Comparison of ENCODE assay signal across 1 cellular context in the genomic region with DNA sequence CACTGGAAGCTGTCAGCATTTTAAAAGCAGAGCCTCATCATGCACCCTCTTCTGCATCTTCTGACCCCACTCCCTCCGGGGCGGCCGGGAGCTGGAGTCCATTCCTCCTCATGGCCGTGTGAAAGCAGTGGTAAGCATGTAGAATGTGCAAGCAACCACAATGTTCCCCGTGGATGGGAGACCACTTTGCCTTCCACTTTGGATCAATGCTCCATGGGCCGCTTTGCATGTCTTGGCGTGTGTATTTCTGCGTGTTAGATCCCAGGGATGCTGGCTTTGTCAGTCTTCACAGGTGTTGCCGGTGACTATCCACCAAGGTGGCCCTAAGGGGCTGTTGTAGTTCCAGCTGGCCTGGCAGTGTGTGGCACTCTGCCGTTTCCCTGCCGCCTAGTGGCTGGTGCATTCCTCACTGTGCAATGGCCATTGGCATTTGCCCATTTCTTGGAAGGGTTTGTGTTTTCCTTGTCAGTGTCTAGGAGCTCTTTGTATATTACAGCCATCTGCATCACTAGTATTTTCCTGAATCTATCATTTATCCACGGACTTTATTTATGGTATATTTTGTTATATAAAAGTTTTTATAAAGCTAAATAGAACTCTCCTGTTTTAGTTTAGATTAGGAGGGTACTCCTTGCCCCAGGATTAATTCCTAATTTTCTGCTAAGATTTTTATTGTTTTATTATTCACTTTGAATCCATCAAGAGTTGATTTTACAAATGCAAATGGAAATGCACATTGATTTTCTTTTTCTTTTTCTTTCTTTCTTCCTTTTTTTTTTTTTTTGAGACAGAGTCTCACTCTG.
TF ChIP-seq lines count a peak whose summit lies in the region.

No MANE protein-coding gene starts in this region.

TF ChIP-seq in A549, 52 proteins besides CTCF, POLR2A, EP300 and RAD21 (continued from another document):
- peak; percentile 75; the same call in 1 of the 2 replicates for TF ChIP-seq RARB (CRISPR knock-in tag; IDR thresholded peaks at IDR 0.05)
